In genomic region chr5:143318270-143318669, GRCh38 we compare ENCODE assay signal across 21 cellular contexts.
DNase-seq lines count a peak whose midpoint lies in the region; ATAC-seq and TF ChIP-seq lines count a peak whose summit lies in the region.
"Had no signal": no experiment of that assay in that cellular context is flagged by ENCODE, and none has a peak within 500 bp of the region (broad histone marks: within the 10 kb centered on the region; RNA-seq: fewer than 3 reads in every experiment).

No MANE protein-coding gene starts in this region.

- H3K4me3 ChIP-seq in RWPE2 (ENCODE audit: severe bottlenecking), result no peak overlapping the region
- H3K4me3 ChIP-seq: GM12878 had no signal

- H3K9me3 Mint-ChIP-seq in stimulated activated effector memory CD8-positive, alpha-beta T cell treated with anti-CD3 and anti-CD28 coated beads, Interleukin-12 subunit alpha, Interleukin-12 subunit beta, amount 100 ng/mL, for 72 hours, result no peaks in the 10 kb centered on the region
- H3K9me3 Mint-ChIP-seq in HFFc6, result no peaks in the 10 kb centered on the region

- H3K36me3 Mint-ChIP-seq in stimulated activated effector memory CD8-positive, alpha-beta T cell treated with anti-CD3 and anti-CD28 coated beads, Interleukin-12 subunit alpha, Interleukin-12 subunit beta, amount 100 ng/mL, for 72 hours, result peaks cover 11% of the 10 kb centered on the region
- peaks cover 26% of the 10 kb centered on the region for H3K36me3 Mint-ChIP-seq in HFFc6 (ENCODE audit: low read depth)

- H3K27me3 Mint-ChIP-seq in HFFc6 (ENCODE audit: insufficient read depth), result no peaks in the 10 kb centered on the region

- no peak overlapping the region for H3K27ac Mint-ChIP-seq in stimulated activated effector memory CD8-positive, alpha-beta T cell treated with anti-CD3 and anti-CD28 coated beads, Interleukin-12 subunit alpha, Interleukin-12 subunit beta, amount 100 ng/mL, for 72 hours
- no peak overlapping the region for H3K27ac Mint-ChIP-seq in HFFc6

- peak; percentile 67 to 79 for ATAC-seq in activated CD4-positive, CD25-positive, alpha-beta regulatory T cell treated with anti-CD3 and anti-CD28 coated beads, Interleukin-2, amount 50 U/mL, for 24 hours
- ATAC-seq in RWPE2 (ENCODE audit: low read depth), result peak; percentile 27; the same call in 1 of the 3 replicates
- ATAC-seq in stimulated activated effector memory CD8-positive, alpha-beta T cell treated with anti-CD3 and anti-CD28 coated beads, Interleukin-12 subunit alpha, Interleukin-12 subunit beta, amount 100 ng/mL, for 72 hours, result peak; percentile 34
- ATAC-seq: GM12878, Panc1 had no signal

- no peak overlapping the region for H3K27ac ChIP-seq in RWPE2 (ENCODE audit: poor library complexity, severe bottlenecking)
- H3K27ac ChIP-seq in epithelial cell of prostate, result peak overlapping the region; percentile 43
- H3K27ac ChIP-seq: C4-2B, HL-60 had no signal

- no peaks in the 10 kb centered on the region for H3K9me3 ChIP-seq in RWPE2 (ENCODE audit: severe bottlenecking)

- peaks cover 10% of the 10 kb centered on the region for H3K36me3 ChIP-seq in RWPE2 (ENCODE audit: low read depth)

- no peaks in the 10 kb centered on the region for H3K27me3 ChIP-seq in RWPE2 (ENCODE audit: insufficient read depth, poor library complexity, severe bottlenecking)

- H3K4me3 Mint-ChIP-seq in stimulated activated effector memory CD8-positive, alpha-beta T cell treated with anti-CD3 and anti-CD28 coated beads, Interleukin-12 subunit alpha, Interleukin-12 subunit beta, amount 100 ng/mL, for 72 hours, result no peak overlapping the region
- H3K4me3 Mint-ChIP-seq in HFFc6, result no peak overlapping the region

- H3K4me1 ChIP-seq in RWPE2 (ENCODE audit: insufficient read depth, poor library complexity, severe bottlenecking), result peaks cover 55% of the 10 kb centered on the region

- peaks cover 41% of the 10 kb centered on the region for H3K4me1 Mint-ChIP-seq in stimulated activated effector memory CD8-positive, alpha-beta T cell treated with anti-CD3 and anti-CD28 coated beads, Interleukin-12 subunit alpha, Interleukin-12 subunit beta, amount 100 ng/mL, for 72 hours
- H3K4me1 Mint-ChIP-seq in HFFc6 (ENCODE audit: low read depth), result peaks cover 93% of the 10 kb centered on the region

- DNase-seq in activated CD4-positive, CD25-positive, alpha-beta regulatory T cell (lab: John Stamatoyannopoulos, UW), result no peak
- DNase-seq in RWPE2 (ENCODE audit: low spot score) (no peak), epithelial cell of prostate (ENCODE audit: low read depth, low spot score) (no peak), HFFc6 (no peak), GF-D8 (lab: John Stamatoyannopoulos, UW) (no peak), HuH-7 (ENCODE audit: low spot score) (no peak)
- no peak for DNase-seq in stimulated activated effector memory CD8-positive, alpha-beta T cell treated with anti-CD3 and anti-CD28 coated beads, Interleukin-12 subunit alpha, Interleukin-12 subunit beta, amount 100 ng/mL, for 72 hours (ENCODE audit: low spot score in 2 of 2)
- DNase-seq: 8988T, COR-L47, DMS153, KBM-7, NCI-H1092 treated with DMSO at 0.1 percent for 48 hours, NCI-H1694, NCI-H446, NCI-H774, SHP77 had no signal

- no peak for TF ChIP-seq CTCF in RWPE2 (IDR thresholded peaks at IDR 0.05; ENCODE audit: poor library complexity, severe bottlenecking)
- no peak for TF ChIP-seq CTCF in HFFc6 (IDR thresholded peaks at IDR 0.05)
